19 cellular contexts compared by ENCODE assay signal in genomic region chr5:81235287-81236072, GRCh38. TPM values are rescaled to one million over a fixed set of nuclear protein-coding genes. Genes with fewer than 3 reads are reported as not detected.
DNase-seq lines count a peak whose midpoint lies in the region; ATAC-seq, FAIRE-seq and TF ChIP-seq lines count a peak whose summit lies in the region.
"Had no signal": no experiment of that assay in that cellular context is flagged by ENCODE, and none has a peak within 500 bp of the region (broad histone marks: within the 10 kb centered on the region; RNA-seq: fewer than 3 reads in every experiment).

No MANE protein-coding gene starts in this region.

- H3K27me3 ChIP-seq in IMR-90 (ENCODE audit: control insufficient read depth, insufficient read depth, low read length) (no peaks in the 10 kb centered on the region), right cardiac atrium (ENCODE audit: control insufficient read depth, insufficient read depth) (no peaks in the 10 kb centered on the region)
- H3K27me3 ChIP-seq: BE2C had no signal

- peaks cover 33% of the 10 kb centered on the region for H3K4me1 Mint-ChIP-seq in stimulated activated naive CD8-positive, alpha-beta T cell treated with anti-CD3 and anti-CD28 coated beads, Interleukin-15, amount 100 ng/mL, for 72 hours

- no peak overlapping the region for H2BK5ac ChIP-seq in IMR-90 (ENCODE audit: low read depth, low read length, poor library complexity, severe bottlenecking)

- H3K9ac ChIP-seq in IMR-90 (ENCODE audit: low read depth, low read length) = no peak overlapping the region

- no peak overlapping the region for H2AFZ ChIP-seq in IMR-90 (replicated peaks; ENCODE audit: low read length, poor library complexity)

- dilution Hi-C loops in IMR-90 (cut with HindIII; ENCODE audit: low sequenced_read_pairs, unreplicated experiment) = no loop called here

- peaks cover 2% of the 10 kb centered on the region; the same call in 1 of the 2 replicates for H3K36me3 ChIP-seq in IMR-90 (ENCODE audit: control insufficient read depth, insufficient read depth, low read length)
- H3K36me3 ChIP-seq: BE2C had no signal

- H3K9me3 ChIP-seq in IMR-90 (ENCODE audit: control insufficient read depth, insufficient read depth, low read length) = no peaks in the 10 kb centered on the region
- no peaks in the 10 kb centered on the region for H3K9me3 ChIP-seq in right cardiac atrium (ENCODE audit: control insufficient read depth, low read length)
- H3K9me3 ChIP-seq: BE2C had no signal

- no peaks in the 10 kb centered on the region for H3K27me3 Mint-ChIP-seq in stimulated activated naive CD8-positive, alpha-beta T cell treated with anti-CD3 and anti-CD28 coated beads, Interleukin-15, amount 100 ng/mL, for 72 hours

- no peak overlapping the region for H3K14ac ChIP-seq in IMR-90 (replicated peaks; ENCODE audit: low read depth, low read length)

- no peak overlapping the region for H3K56ac ChIP-seq in IMR-90 (ENCODE audit: extremely low read depth, insufficient read depth, low read length)

- POLR2A ChIA-PET in IMR-90 (lab: Charles Lee; ENCODE audit: unreplicated experiment) = no interaction called here

- H3K79me1 ChIP-seq in IMR-90 (ENCODE audit: low read depth in 1 of 2, low read length in 2 of 2) = no peaks in the 10 kb centered on the region; a peak in 1 of 4 replicates

- no peak overlapping the region for H3K4ac ChIP-seq in IMR-90 (ENCODE audit: low read depth, low read length)

- CTCF ChIA-PET in IMR-90 (lab: Yijun Ruan, JAX) = no interaction called here

- H2AK5ac ChIP-seq in IMR-90 (ENCODE audit: low read depth, low read length) = no peak overlapping the region

- no peaks in the 10 kb centered on the region for H3K9me3 Mint-ChIP-seq in stimulated activated naive CD8-positive, alpha-beta T cell treated with anti-CD3 and anti-CD28 coated beads, Interleukin-15, amount 100 ng/mL, for 72 hours
- H3K9me3 Mint-ChIP-seq: activated T-cell treated with anti-CD3 and anti-CD28 coated beads, Interleukin-2, amount 50 U/mL, for 72 hours had no signal

- no peak overlapping the region for H3K4me2 ChIP-seq in IMR-90 (ENCODE audit: low read depth, low read length)

- TF ChIP-seq RAD21 in IMR-90 (IDR thresholded peaks at IDR 0.05; ENCODE audit: low read length) = no peak

- H2BK20ac ChIP-seq in IMR-90 (ENCODE audit: low read depth, low read length) = no peak overlapping the region

- H4K5ac ChIP-seq in IMR-90 (ENCODE audit: low read depth, low read length) = no peak overlapping the region

- TF ChIP-seq CTCF in IMR-90 (conservative IDR thresholded peaks at IDR 0.05; ENCODE audit: low read depth, low read length) = no peak

- no peak for DNase-seq in IMR-90
- peak in 3 of 61 donors; percentile 5 to 63 (median 23) for DNase-seq in caudate nucleus (lab: John Stamatoyannopoulos, UW)
- peak; percentile 50 to 83 (median 72) for DNase-seq in right cardiac atrium
- peak in 2 of 49 donors; percentile 32 to 73 for DNase-seq in substantia nigra (lab: John Stamatoyannopoulos, UW)
- DNase-seq in stimulated activated naive CD8-positive, alpha-beta T cell treated with anti-CD3 and anti-CD28 coated beads, Interleukin-15, amount 100 ng/mL, for 72 hours = no peak
- no peak for DNase-seq in frontal cortex (ENCODE audit: low spot score in 2 of 2)
- DNase-seq in DMS79 treated with DMSO at 0.1 percent for 48 hours (lab: John Stamatoyannopoulos, UW) = no peak
- DNase-seq: activated T-cell treated with anti-CD3 and anti-CD28 coated beads, Interleukin-2, amount 50 U/mL, for 72 hours; amniotic stem cell; BE2C; DMS79; NCI-H2081; NCI-H82; stimulated activated naive CD4-positive, alpha-beta T cell; T-helper 9 cell had no signal

- no peak overlapping the region for H2BK120ac ChIP-seq in IMR-90 (ENCODE audit: low read depth, low read length)

- in situ Hi-C loops in IMR-90 (cut with MboI; ENCODE audit: low sequenced_read_pairs) = no loop called here

- ATAC-seq in IMR-90 (ENCODE audit: low read depth) (no peak), right cardiac atrium (peak; percentile 41 to 43), GM18511 (IDR thresholded peaks at IDR 0.05; ENCODE audit: unreplicated experiment) (no peak)
- no peak for ATAC-seq in stimulated activated naive CD8-positive, alpha-beta T cell treated with anti-CD3 and anti-CD28 coated beads, Interleukin-15, amount 100 ng/mL, for 72 hours
- ATAC-seq: activated T-cell treated with anti-CD3 and anti-CD28 coated beads, Interleukin-2, amount 50 U/mL, for 72 hours; HCT116 had no signal

- no peak overlapping the region for H2BK15ac ChIP-seq in IMR-90 (ENCODE audit: low read depth, low read length)

- no peak for FAIRE-seq in frontal cortex (lab: Jason Lieb, UNC)

- H3K9me1 ChIP-seq in IMR-90 (ENCODE audit: insufficient read depth, low read length) = peaks cover 16% of the 10 kb centered on the region

- 81% methylated on average over 3 of the region's 10 CpGs; no CpG with 5 or more reads in 1 of the 2 experiments for WGBS in IMR-90 (ENCODE audit: extremely low coverage in 2 of 2, insufficient read length in 1 of 2), 2 experiments
- 35% methylated on average over 10 of the region's 10 CpGs for WGBS in right cardiac atrium

- no peak overlapping the region for H4K91ac ChIP-seq in IMR-90 (ENCODE audit: insufficient read depth, low read depth, low read length)

- no peak for TF ChIP-seq POLR2A in IMR-90 (IDR thresholded peaks at IDR 0.05; ENCODE audit: low read depth, low read length)

- no peaks in the 10 kb centered on the region for H4K20me1 ChIP-seq in IMR-90 (ENCODE audit: insufficient read depth, low read length)

- H3K23ac ChIP-seq in IMR-90 (ENCODE audit: low read depth, low read length) = no peak overlapping the region

- intact Hi-C loops in IMR-90 (cut with micrococcal nuclease) = no loop called here
- intact Hi-C loops in right cardiac atrium (cut with DNase I) = no loop called here

- H3K4me3 ChIP-seq in IMR-90 (ENCODE audit: insufficient read depth, low read depth, low read length) (no peak overlapping the region), right cardiac atrium (ENCODE audit: low read length) (peak overlapping the region; percentile 70)

- no peak overlapping the region for H3K4me3 Mint-ChIP-seq in stimulated activated naive CD8-positive, alpha-beta T cell treated with anti-CD3 and anti-CD28 coated beads, Interleukin-15, amount 100 ng/mL, for 72 hours
- H3K4me3 Mint-ChIP-seq: activated T-cell treated with anti-CD3 and anti-CD28 coated beads, Interleukin-2, amount 50 U/mL, for 72 hours had no signal

- peak overlapping the region in 1 of 2 donors; percentile 3 for H3K27ac Mint-ChIP-seq in stimulated activated naive CD8-positive, alpha-beta T cell treated with anti-CD3 and anti-CD28 coated beads, Interleukin-15, amount 100 ng/mL, for 72 hours
- H3K27ac Mint-ChIP-seq: activated T-cell treated with anti-CD3 and anti-CD28 coated beads, Interleukin-2, amount 50 U/mL, for 72 hours had no signal

- no peak overlapping the region for H4K8ac ChIP-seq in IMR-90 (ENCODE audit: low read depth in 2 of 2, low read length in 2 of 2)

- peaks cover 2% of the 10 kb centered on the region; the same call in 1 of the 2 replicates for H3K4me1 ChIP-seq in IMR-90 (ENCODE audit: control insufficient read depth, insufficient read depth, low read length)
- H3K4me1 ChIP-seq in right cardiac atrium (ENCODE audit: control insufficient read depth, insufficient read depth, low read length) = peaks cover 23% of the 10 kb centered on the region
- H3K4me1 ChIP-seq: BE2C had no signal

- H3K18ac ChIP-seq in IMR-90 (ENCODE audit: low read depth, low read length) = no peak overlapping the region

- no TSS peak for BruUV-seq in IMR-90 (replicated peaks; lab: Mats Ljungman, UMichigan)

- no peak overlapping the region for H2AK9ac ChIP-seq in IMR-90 (replicated peaks; ENCODE audit: low read depth, low read length, poor library complexity)

- H3K27ac ChIP-seq in IMR-90 (ENCODE audit: insufficient read depth, low read length) = no peak overlapping the region
- H3K27ac ChIP-seq in caudate nucleus (ENCODE audit: low read depth, low read length) = peak overlapping the region; percentile 42
- peak overlapping the region; percentile 94 for H3K27ac ChIP-seq in right cardiac atrium (ENCODE audit: low read length)
- peak overlapping the region; percentile 53 for H3K27ac ChIP-seq in substantia nigra (ENCODE audit: low read depth, low read length, poor library complexity, severe bottlenecking)

TF ChIP-seq in IMR-90, 13 proteins besides CTCF, POLR2A, EP300 and RAD21:
- TF ChIP-seq CEBPB (IDR thresholded peaks at IDR 0.05; ENCODE audit: low read depth, low read length) (no peak), RCOR1 (IDR thresholded peaks at IDR 0.05; ENCODE audit: insufficient replicate concordance, low read length) (no peak), USF2 (IDR thresholded peaks at IDR 0.05; ENCODE audit: low read depth, low read length) (no peak), MAFK (IDR thresholded peaks at IDR 0.05; ENCODE audit: low read depth, low read length) (peak; percentile 81)

RNA-seq across cellular contexts. Expression of gene CKMT2, which starts 2.4 kb away (rescaled TPM):
- total RNA-seq in IMR-90 (2012; rRNA removed) = 0.28 and 0.36 TPM in 2 replicates
- polyA plus RNA-seq in IMR-90 (2012; rRNA removed) = 0.21 and 0.36 TPM in 2 replicates
- polyA plus RNA-seq in IMR-90 (2012; cell fraction: cytosol; rRNA removed) = 0.31 TPM in 1 of 2 replicates, not detected in the other
- polyA plus RNA-seq in IMR-90 (2012; cell fraction: nucleus; rRNA removed; ENCODE audit: low replicate concordance) = 0.23 and 0.26 TPM in 2 replicates
- total RNA-seq in right cardiac atrium = 1,000 to 10,000 TPM in 1 of 4 donors, 100 to 1,000 TPM in 3; 816 to 1,016 (median 864) TPM
- polyA plus RNA-seq in right cardiac atrium = 1,778 TPM
- total RNA-seq in frontal cortex = 0.82 TPM
- total RNA-seq: activated T-cell treated with anti-CD3 and anti-CD28 coated beads, Interleukin-2, amount 50 U/mL, for 72 hours; LHCN-M2 had no signal
- polyA plus RNA-seq: neural cell had no signal

Comparison
In these comparisons a context has a peak if more than half of its experiments do, and no peak if none do; other contexts are left out.
1. ATAC-seq: peak in right cardiac atrium (2 of 2); none in IMR-90 (single experiment), GM18511 (single experiment) and stimulated activated naive CD8-positive, alpha-beta T cell treated with anti-CD3 and anti-CD28 coated beads, Interleukin-15, amount 100 ng/mL, for 72 hours (single experiment).
2. DNase-seq: peak in right cardiac atrium (3 of 3); none in IMR-90 (single experiment), stimulated activated naive CD8-positive, alpha-beta T cell treated with anti-CD3 and anti-CD28 coated beads, Interleukin-15, amount 100 ng/mL, for 72 hours (0 of 2), frontal cortex (0 of 2) and DMS79 treated with DMSO at 0.1 percent for 48 hours (single experiment).
3. RNA of gene CKMT2, which starts 2.4 kb away (total RNA-seq): 816 to 1,016 TPM in right cardiac atrium; 0.82 TPM in frontal cortex (single experiment) and 0.28 to 0.36 TPM in IMR-90; every median in the first group is over 100 times any median in the second.